ENCODE assay signal across 8 cellular contexts in genomic region chr17:17751489-17751995, GRCh38.
DNase-seq lines count a peak whose midpoint lies in the region; ATAC-seq and TF ChIP-seq lines count a peak whose summit lies in the region.

No MANE protein-coding gene starts in this region.

- H3K27me3 ChIP-seq in HCT116 (ENCODE audit: insufficient read depth, low read length) (no peaks in the 10 kb centered on the region), colonic mucosa (no peaks in the 10 kb centered on the region), neural progenitor cell (no peaks in the 10 kb centered on the region)

- POLR2A ChIA-PET in HCT116 (lab: Charles Lee) = no interaction called here

- RAD21 ChIA-PET in HCT116 (lab: Charles Lee; ENCODE audit: low non-redundant PET in 1 of 2, low total read pairs in 2 of 2, uncharacterized antibody in 2 of 2, unreplicated experiment in 2 of 2) = no interaction called here

- peaks cover 0 to 4% of the 10 kb centered on the region in 2 experiments; a peak in 1 of 4 replicates for H3K36me3 ChIP-seq in HCT116 (ENCODE audit: control insufficient read depth in 1 of 2, insufficient read depth in 2 of 2, low read length in 2 of 2)
- H3K36me3 ChIP-seq in colonic mucosa = no peaks in the 10 kb centered on the region
- no peaks in the 10 kb centered on the region for H3K36me3 ChIP-seq in neural progenitor cell

- H2AFZ ChIP-seq in HCT116 (ENCODE audit: low read depth, low read length, poor library complexity, severe bottlenecking) (no peak overlapping the region), neural progenitor cell (replicated peaks) (no peak overlapping the region)

- H3K4me2 ChIP-seq in HCT116 (ENCODE audit: low read length) = peak overlapping the region; percentile 99
- no peak overlapping the region for H3K4me2 ChIP-seq in neural progenitor cell

- H3K9me3 Mint-ChIP-seq in neural progenitor cell = no peaks in the 10 kb centered on the region

- peaks cover 8% of the 10 kb centered on the region for H3K27me3 Mint-ChIP-seq in neural progenitor cell (ENCODE audit: insufficient read depth, low read depth)

- CTCF ChIA-PET in HCT116 (lab: Charles Lee) = no interaction called here

- peaks cover 26 to 42% of the 10 kb centered on the region in 2 experiments for H3K4me1 ChIP-seq in HCT116 (ENCODE audit: control insufficient read depth in 1 of 2, insufficient read depth in 2 of 2, low read length in 2 of 2)
- H3K4me1 ChIP-seq in colonic mucosa = peaks cover 12% of the 10 kb centered on the region
- H3K4me1 ChIP-seq in neural progenitor cell = peaks cover 26% of the 10 kb centered on the region

- H3K9ac ChIP-seq in HCT116 (ENCODE audit: low read length) (peak overlapping the region; percentile 65), colonic mucosa (ENCODE audit: low read depth in 2 of 2, low read length in 2 of 2) (peak overlapping the region; percentile 64 to 74), neural progenitor cell (no peak overlapping the region)

- peak overlapping the region; percentile 92 for H3K27ac Mint-ChIP-seq in neural progenitor cell

- intact Hi-C loops in HCT116 (cut with micrococcal nuclease) (no loop called here), colonic mucosa (cut with DNase I) (no loop called here)

- no peak for TF ChIP-seq RAD21 in HCT116 (IDR thresholded peaks at IDR 0.05; ENCODE audit: low read depth)

- TF ChIP-seq CTCF in HCT116 (IDR thresholded peaks at IDR 0.05 in 2 of 3, conservative IDR thresholded peaks at IDR 0.05 in 1 of 3; ENCODE audit: borderline replicate concordance in 1 of 3, insufficient read depth in 1 of 3, low read depth in 2 of 3, low read length in 2 of 3) (no peak), colonic mucosa (IDR thresholded peaks at IDR 0.05) (no peak), neural progenitor cell (IDR thresholded peaks at IDR 0.05) (no peak)

- peaks cover 71% of the 10 kb centered on the region for H3K4me1 Mint-ChIP-seq in neural progenitor cell

- H3F3A ChIP-seq in neural progenitor cell (ENCODE audit: low read depth) = peaks cover 40% of the 10 kb centered on the region

- H4K20me1 ChIP-seq in HCT116 (ENCODE audit: insufficient read depth) (no peaks in the 10 kb centered on the region), neural progenitor cell (ENCODE audit: low read depth) (peaks cover 61% of the 10 kb centered on the region)

- ATAC-seq in HCT116 = peak; percentile 3
- ATAC-seq in HG02763 (IDR thresholded peaks at IDR 0.05; ENCODE audit: unreplicated experiment) = no peak
- no peak for ATAC-seq in GM19023 (IDR thresholded peaks at IDR 0.05; ENCODE audit: unreplicated experiment)
- ATAC-seq in GM19397 (IDR thresholded peaks at IDR 0.05; ENCODE audit: unreplicated experiment) = no peak

- H3K9me3 ChIP-seq in HCT116 (ENCODE audit: control insufficient read depth in 1 of 2, insufficient read depth in 1 of 2, low read depth in 1 of 2, low read length in 2 of 2) (no peaks in the 10 kb centered on the region), colonic mucosa (no peaks in the 10 kb centered on the region), neural progenitor cell (ENCODE audit: low read depth) (no peaks in the 10 kb centered on the region)

- no peak for TF ChIP-seq POLR2A in HCT116 (IDR thresholded peaks at IDR 0.05; ENCODE audit: borderline replicate concordance, extremely low read depth, insufficient read depth, insufficient read length)

- no peaks in the 10 kb centered on the region for H3K36me3 Mint-ChIP-seq in neural progenitor cell

- H3K4me3 ChIP-seq in HCT116 (replicated peaks in 1 of 2; ENCODE audit: low read depth in 1 of 2, low read length in 2 of 2) = peak overlapping the region; percentile 30 to 72
- H3K4me3 ChIP-seq in colonic mucosa = peak overlapping the region; percentile 48
- H3K4me3 ChIP-seq in neural progenitor cell = no peak overlapping the region

- H3K4me3 Mint-ChIP-seq in neural progenitor cell = peak overlapping the region; percentile 30

- H3K9me2 ChIP-seq in HCT116 (ENCODE audit: insufficient read depth) = no peaks in the 10 kb centered on the region

- peaks cover 64% of the 10 kb centered on the region for H3K79me2 ChIP-seq in HCT116 (ENCODE audit: insufficient read depth, low read length)
- H3K79me2 ChIP-seq in neural progenitor cell (ENCODE audit: low read depth) = peaks cover 5% of the 10 kb centered on the region

- H3K27ac ChIP-seq in HCT116 (ENCODE audit: low read depth, low read length) (peak overlapping the region; percentile 56), colonic mucosa (peak overlapping the region; percentile 50), neural progenitor cell (no peak overlapping the region)

- DNase-seq in HCT116 (ENCODE audit: low read depth, low spot score) (no peak), T-helper 1 cell (peak in 4 of 5 donors; percentile 36 to 47 (median 44)), colonic mucosa (no peak), neural progenitor cell (ENCODE audit: low spot score) (no peak), hypothalamus (lab: John Stamatoyannopoulos, UW) (no peak)

- BruUV-seq in HCT116 (replicated peaks; lab: Mats Ljungman, UMichigan) = no TSS peak

TF ChIP-seq in HCT116, 20 proteins besides CTCF, POLR2A, EP300 and RAD21:
- TF ChIP-seq SRF (IDR thresholded peaks at IDR 0.05; ENCODE audit: low read depth) = no peak
- TF ChIP-seq MAX (IDR thresholded peaks at IDR 0.05) = no peak
- no peak for TF ChIP-seq EGR1 (IDR thresholded peaks at IDR 0.05; ENCODE audit: low read depth)
- TF ChIP-seq, protein P1, sequence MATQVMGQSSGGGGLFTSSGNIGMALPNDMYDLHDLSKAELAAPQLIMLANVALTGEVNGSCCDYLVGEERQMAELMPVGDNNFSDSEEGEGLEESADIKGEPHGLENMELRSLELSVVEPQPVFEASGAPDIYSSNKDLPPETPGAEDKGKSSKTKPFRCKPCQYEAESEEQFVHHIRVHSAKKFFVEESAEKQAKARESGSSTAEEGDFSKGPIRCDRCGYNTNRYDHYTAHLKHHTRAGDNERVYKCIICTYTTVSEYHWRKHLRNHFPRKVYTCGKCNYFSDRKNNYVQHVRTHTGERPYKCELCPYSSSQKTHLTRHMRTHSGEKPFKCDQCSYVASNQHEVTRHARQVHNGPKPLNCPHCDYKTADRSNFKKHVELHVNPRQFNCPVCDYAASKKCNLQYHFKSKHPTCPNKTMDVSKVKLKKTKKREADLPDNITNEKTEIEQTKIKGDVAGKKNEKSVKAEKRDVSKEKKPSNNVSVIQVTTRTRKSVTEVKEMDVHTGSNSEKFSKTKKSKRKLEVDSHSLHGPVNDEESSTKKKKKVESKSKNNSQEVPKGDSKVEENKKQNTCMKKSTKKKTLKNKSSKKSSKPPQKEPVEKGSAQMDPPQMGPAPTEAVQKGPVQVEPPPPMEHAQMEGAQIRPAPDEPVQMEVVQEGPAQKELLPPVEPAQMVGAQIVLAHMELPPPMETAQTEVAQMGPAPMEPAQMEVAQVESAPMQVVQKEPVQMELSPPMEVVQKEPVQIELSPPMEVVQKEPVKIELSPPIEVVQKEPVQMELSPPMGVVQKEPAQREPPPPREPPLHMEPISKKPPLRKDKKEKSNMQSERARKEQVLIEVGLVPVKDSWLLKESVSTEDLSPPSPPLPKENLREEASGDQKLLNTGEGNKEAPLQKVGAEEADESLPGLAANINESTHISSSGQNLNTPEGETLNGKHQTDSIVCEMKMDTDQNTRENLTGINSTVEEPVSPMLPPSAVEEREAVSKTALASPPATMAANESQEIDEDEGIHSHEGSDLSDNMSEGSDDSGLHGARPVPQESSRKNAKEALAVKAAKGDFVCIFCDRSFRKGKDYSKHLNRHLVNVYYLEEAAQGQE (IDR thresholded peaks at IDR 0.05; ENCODE audit: low read depth) = no peak
- TF ChIP-seq CBX3 (IDR thresholded peaks at IDR 0.05; ENCODE audit: low read depth) = no peak
- TF ChIP-seq SIN3A (IDR thresholded peaks at IDR 0.05; ENCODE audit: low read depth) = no peak

Comparison
In these comparisons a context has a peak if more than half of its experiments do, and no peak if none do; other contexts are left out.
1. DNase-seq: peak in T-helper 1 cell (4 of 5); none in HCT116 (single experiment), colonic mucosa (single experiment), neural progenitor cell (single experiment) and hypothalamus (0 of 51).